Comparison of ENCODE assay signal across 8 cellular contexts in the genomic region with DNA sequence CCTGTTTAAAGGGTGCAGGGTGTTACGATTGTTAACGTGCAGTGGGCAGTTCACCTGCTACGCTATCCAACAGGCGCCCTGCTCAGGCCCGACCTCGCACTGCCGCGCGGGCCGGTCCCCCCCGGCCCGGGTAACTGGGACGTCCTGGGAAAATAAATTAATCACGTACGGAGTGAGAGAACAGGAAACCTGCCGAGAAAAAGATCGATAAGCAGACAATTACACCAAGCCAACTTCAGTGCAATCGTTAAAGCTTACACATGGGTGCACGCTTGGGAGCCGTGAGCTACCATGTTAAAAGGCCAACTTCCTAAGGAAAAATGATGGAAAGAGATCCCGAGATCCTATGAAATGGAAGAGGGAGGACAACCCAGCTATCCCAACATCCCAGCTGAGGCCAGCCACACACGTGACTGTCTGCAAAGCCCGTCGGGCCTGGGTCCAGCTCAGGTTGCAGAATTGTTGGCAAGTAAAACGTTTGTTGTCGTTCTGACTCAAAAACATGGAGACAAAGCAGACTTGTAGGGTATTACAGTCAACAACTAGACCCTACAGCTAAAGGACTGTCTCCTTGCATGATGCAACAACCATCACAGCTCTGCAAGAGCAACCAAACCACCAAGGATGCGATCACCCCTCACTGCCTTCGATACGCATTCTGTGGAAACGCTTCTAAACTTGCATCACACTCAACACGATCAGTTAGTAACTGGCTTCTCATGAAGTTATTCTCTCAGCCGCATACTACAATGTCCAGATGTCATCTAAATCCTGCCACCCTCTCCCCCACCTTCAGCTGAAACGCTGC. TPM values are rescaled to one million over a fixed set of nuclear protein-coding genes. Genes with fewer than 3 reads are reported as not detected.
A peak's percentile ranks its signal among the peaks of the same experiment; 100 is the strongest.
DNase-seq lines count a peak whose midpoint lies in the region; ATAC-seq and TF ChIP-seq lines count a peak whose summit lies in the region.

No MANE protein-coding gene starts in this region.

- peak overlapping the region; percentile 97 for H2AFZ ChIP-seq in MM.1S (ENCODE audit: low read length)

- in situ Hi-C loops in Caki2 (cut with HindIII; ENCODE audit: low pct_unique_long_range_greater_than_20kb, low sequenced_read_pairs), result no loop called here

- peak overlapping the region; percentile 92 for H3K4me3 ChIP-seq in MM.1S (ENCODE audit: low read length)
- peak overlapping the region; percentile 94 for H3K4me3 ChIP-seq in adipocyte (ENCODE audit: low read length)
- peak overlapping the region; percentile 86 to 98 (median 87) for H3K4me3 ChIP-seq in liver (ENCODE audit: low read depth in 1 of 3, low read length in 3 of 3)
- peak overlapping the region; percentile 57 to 99 (median 84) for H3K4me3 ChIP-seq in upper lobe of left lung

- H3K36me3 ChIP-seq in MM.1S (replicated peaks; ENCODE audit: insufficient read depth, low read length) (no peaks in the 10 kb centered on the region), adipocyte (ENCODE audit: control insufficient read depth, insufficient read depth, low read length, severe bottlenecking) (no peaks in the 10 kb centered on the region), liver (ENCODE audit: control insufficient read depth in 4 of 4, insufficient read depth in 3 of 4, low read depth in 1 of 4, low read length in 3 of 4) (no peaks in the 10 kb centered on the region), upper lobe of left lung (no peaks in the 10 kb centered on the region)

- H3K4me1 ChIP-seq in MM.1S (ENCODE audit: low read length), result peaks cover 25% of the 10 kb centered on the region
- H3K4me1 ChIP-seq in adipocyte (ENCODE audit: control insufficient read depth, insufficient read depth, low read length), result peaks cover 16% of the 10 kb centered on the region
- peaks cover 5 to 19% (median 9%) of the 10 kb centered on the region in 4 donors for H3K4me1 ChIP-seq in liver (ENCODE audit: control insufficient read depth in 4 of 4, insufficient read depth in 4 of 4, low read length in 3 of 4)
- peaks cover 16 to 19% (median 17%) of the 10 kb centered on the region in 4 donors for H3K4me1 ChIP-seq in upper lobe of left lung

- H4K20me1 ChIP-seq in MM.1S (ENCODE audit: insufficient read depth, low read length), result peaks cover 7% of the 10 kb centered on the region

- peak overlapping the region; percentile 99 for H3K9ac ChIP-seq in MM.1S (ENCODE audit: low read length)
- peak overlapping the region; percentile 97 for H3K9ac ChIP-seq in adipocyte (ENCODE audit: low read length)
- H3K9ac ChIP-seq in liver (ENCODE audit: low read depth in 1 of 2, low read length in 2 of 2), result peak overlapping the region; percentile 61 to 75

- H3K27me3 ChIP-seq in MM.1S (replicated peaks; ENCODE audit: insufficient read depth, low read length), result no peaks in the 10 kb centered on the region
- no peaks in the 10 kb centered on the region for H3K27me3 ChIP-seq in adipocyte (replicated peaks; ENCODE audit: control insufficient read depth, insufficient read depth, low read length)
- H3K27me3 ChIP-seq in liver (ENCODE audit: control insufficient read depth in 4 of 4, insufficient read depth in 4 of 4, low read length in 3 of 4), result no peaks in the 10 kb centered on the region
- H3K27me3 ChIP-seq in upper lobe of left lung, result no peaks in the 10 kb centered on the region

- TF ChIP-seq POLR2A in upper lobe of left lung (IDR thresholded peaks at IDR 0.05), result no peak

- 63% methylated on average over 33 of the region's 33 CpGs for WGBS in liver
- WGBS in upper lobe of left lung, 2 donors, result 69 to 71% methylated on average over 33 of the region's 33 CpGs

- H3K9me3 ChIP-seq in MM.1S (replicated peaks; ENCODE audit: insufficient read depth, low read length) (no peaks in the 10 kb centered on the region), adipocyte (ENCODE audit: control insufficient read depth, low read length) (no peaks in the 10 kb centered on the region), liver (ENCODE audit: control insufficient read depth in 4 of 4, low read length in 3 of 4) (no peaks in the 10 kb centered on the region), upper lobe of left lung (no peaks in the 10 kb centered on the region)

- peak overlapping the region; percentile 91; the same call in 1 of the 2 replicates for H3K27ac ChIP-seq in MM.1S (ENCODE audit: low read length)
- H3K27ac ChIP-seq in liver (ENCODE audit: low read depth in 1 of 2, low read length in 2 of 2), result peak overlapping the region; percentile 90 to 99
- peak overlapping the region; percentile 96 to 99 (median 98) for H3K27ac ChIP-seq in upper lobe of left lung

- H3F3A ChIP-seq in MM.1S (ENCODE audit: insufficient read depth, low read length), result peaks cover 28% of the 10 kb centered on the region

- peak overlapping the region; percentile 85 for H3K4me2 ChIP-seq in MM.1S (ENCODE audit: low read depth, low read length)

- no peak for TF ChIP-seq RAD21 in liver (IDR thresholded peaks at IDR 0.05)

- TF ChIP-seq CTCF in MM.1S (IDR thresholded peaks at IDR 0.05; ENCODE audit: low read length) (no peak), liver (IDR thresholded peaks at IDR 0.05; ENCODE audit: low read depth, low read length, missing input control) (no peak), upper lobe of left lung (IDR thresholded peaks at IDR 0.05) (no peak)

- DNase-seq in Caki2 (ENCODE audit: low read depth), result peak; percentile 1
- DNase-seq in MM.1S, result no peak
- DNase-seq in adipocyte (ENCODE audit: low read depth), result no peak
- DNase-seq in upper lobe of left lung, result no peak
- DNase-seq in NCI-H748 treated with DMSO at 0.1 percent for 48 hours (lab: John Stamatoyannopoulos, UW), result no peak
- DNase-seq in GM19238 (ENCODE audit: insufficient read length, low spot score), result no peak

- no peaks in the 10 kb centered on the region for H3K9me2 ChIP-seq in MM.1S (replicated peaks; ENCODE audit: insufficient read depth, low read length)

- H3K79me2 ChIP-seq in MM.1S (ENCODE audit: low read length), result peaks cover 50% of the 10 kb centered on the region

- TF ChIP-seq EP300 in upper lobe of left lung (IDR thresholded peaks at IDR 0.05), result no peak

- ATAC-seq in upper lobe of left lung (ENCODE audit: low FRiP score in 2 of 2), result no peak
- ATAC-seq in GM19351 (IDR thresholded peaks at IDR 0.05; ENCODE audit: unreplicated experiment), result no peak

TF ChIP-seq in liver, 16 proteins besides CTCF, POLR2A, EP300 and RAD21:
- peak; percentile 23 for TF ChIP-seq TAF1 (conservative IDR thresholded peaks at IDR 0.05)
- TF ChIP-seq JUND (IDR thresholded peaks at IDR 0.05), result no peak

RNA-seq across cellular contexts. Expression of a gene that starts 0.7 kb away (rescaled TPM):
- total RNA-seq in Caki2 (2014; rRNA removed; shearing (Covaris generic); ENCODE audit: low replicate concordance), result 4.5 and 10.9 TPM in 2 replicates
- 10 to 100 TPM; 24.8 to 31.0 TPM for total RNA-seq in liver
- polyA plus RNA-seq in liver, result 1 to 10 TPM; 6.7 to 9.8 TPM
- total RNA-seq in upper lobe of left lung, result 10 to 100 TPM; 27.7 to 50.3 (median 34.9) TPM
